In the genomic region with DNA sequence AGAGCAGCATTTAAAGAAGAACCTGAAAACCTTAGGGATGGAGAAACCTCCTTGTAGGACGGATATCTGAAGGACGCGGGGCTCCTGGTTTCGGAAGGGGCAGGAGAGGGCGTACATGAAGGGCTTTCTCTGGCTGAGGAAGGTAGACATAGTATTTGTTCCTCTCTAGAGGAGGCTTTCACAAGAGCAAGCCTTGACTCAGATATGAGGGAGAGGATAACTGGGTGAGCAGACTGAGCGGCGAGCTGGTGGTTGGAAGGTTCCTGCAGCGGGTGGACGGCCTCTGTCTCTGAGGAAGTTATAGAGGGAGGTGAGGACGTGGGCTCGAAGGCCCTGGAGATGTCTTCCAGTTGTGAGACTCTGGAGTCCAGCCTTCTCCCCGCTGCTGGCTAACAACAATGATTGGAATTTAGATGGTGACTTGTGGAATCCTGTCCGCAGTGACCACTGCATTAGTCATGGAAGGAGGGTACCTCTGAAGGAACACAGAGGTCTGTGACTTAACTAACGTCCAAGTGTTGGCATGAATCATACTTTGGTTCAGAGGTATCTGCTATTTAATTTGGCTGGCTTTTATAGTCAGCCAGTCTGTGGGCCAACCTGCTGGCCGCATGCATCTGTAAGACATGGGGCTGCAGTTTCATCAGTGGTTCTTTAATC, we compare ENCODE assay signal across 13 cellular contexts.
A peak's percentile ranks its signal among the peaks of the same experiment; 100 is the strongest.
DNase-seq lines count a peak whose midpoint lies in the region; ATAC-seq and TF ChIP-seq lines count a peak whose summit lies in the region.
"Had no signal": no experiment of that assay in that cellular context is flagged by ENCODE, and none has a peak within 500 bp of the region (broad histone marks: within the 10 kb centered on the region; RNA-seq: fewer than 3 reads in every experiment).

No MANE protein-coding gene starts in this region.

- H3K4me3 ChIP-seq in BJ (ENCODE audit: low read depth, low read length) = no peak overlapping the region
- H3K4me3 ChIP-seq in MG63 = no peak overlapping the region
- no peak overlapping the region for H3K4me3 ChIP-seq in mammary epithelial cell (replicated peaks in 1 of 3; ENCODE audit: insufficient read depth in 1 of 3, low read depth in 2 of 3, low read length in 3 of 3)
- no peak overlapping the region for H3K4me3 ChIP-seq in dorsolateral prefrontal cortex
- H3K4me3 ChIP-seq: lung had no signal

- H3K9ac ChIP-seq in mammary epithelial cell (ENCODE audit: insufficient read depth, low read length) = peak overlapping the region; percentile 68

- H3K9me3 ChIP-seq in MG63 = no peaks in the 10 kb centered on the region
- no peaks in the 10 kb centered on the region for H3K9me3 ChIP-seq in mammary epithelial cell (replicated peaks; ENCODE audit: insufficient read depth, low read length)

- H3K4me1 ChIP-seq in mammary epithelial cell (ENCODE audit: insufficient read depth, low read length) = peaks cover 56% of the 10 kb centered on the region

- no peak for ATAC-seq in activated CD8-positive, alpha-beta T cell treated with anti-CD3 and anti-CD28 coated beads for 36 hours

- DNase-seq in BJ (ENCODE audit: low read depth) = peak; percentile 97
- DNase-seq in MG63 = peak; percentile 93
- DNase-seq in mammary epithelial cell = peak; percentile 99
- DNase-seq in lung microvascular endothelial cell (ENCODE audit: low read depth in 2 of 2) = peak; percentile 56 to 97
- DNase-seq in activated CD8-positive, alpha-beta T cell treated with anti-CD3 and anti-CD28 coated beads for 36 hours = no peak
- DNase-seq in activated effector memory CD4-positive, alpha-beta T cell treated with anti-CD3 and anti-CD28 coated beads, Interleukin-2, amount 50 U/mL, for 16 hours = no peak
- DNase-seq in central memory CD4-positive, alpha-beta T cell = no peak
- no peak for DNase-seq in dorsolateral prefrontal cortex
- DNase-seq: cortex of kidney; NCI-H1048; stimulated activated CD4-positive, alpha-beta T cell treated with anti-CD3 and anti-CD28 coated beads, Interleukin-15, amount 100 ng/mL, for 24 hours; substantia nigra had no signal

- intact Hi-C loops in mammary epithelial cell (cut with micrococcal nuclease) (loop anchor here (1.0 to 5.0 kb wide), 6 partner anchors 24 to 145 kb away; no protein-coding TSS in a partner anchor), dorsolateral prefrontal cortex (cut with DNase I) (no loop called here)
- intact Hi-C loops in activated CD8-positive, alpha-beta T cell treated with anti-CD3 and anti-CD28 coated beads for 36 hours (cut with micrococcal nuclease) = no loop called here

- CTCF ChIA-PET in BJ (lab: Yijun Ruan, JAX) = interaction anchor here (0.6 to 2.7 kb wide), 6 partner anchors 12 to 145 kb away, joined by 3 to 11 read pairs (median 6); no protein-coding TSS in a partner anchor
- CTCF ChIA-PET in mammary epithelial cell (lab: Charles Lee; ENCODE audit: low non-redundant PET) = interaction anchor here (0.7 kb wide), 1 partner anchor 81 kb away, joined by 6 read pairs; the partner anchor contains the start of gene ASAP2
- CTCF ChIA-PET in activated CD8-positive, alpha-beta T cell treated with anti-CD3 and anti-CD28 coated beads for 36 hours (lab: Charles Lee) = no interaction called here

- no peaks in the 10 kb centered on the region for H3K27me3 ChIP-seq in BJ (ENCODE audit: control insufficient read depth, insufficient read depth, low read length)
- no peaks in the 10 kb centered on the region for H3K27me3 ChIP-seq in MG63
- H3K27me3 ChIP-seq in mammary epithelial cell (ENCODE audit: insufficient read depth, low read length) = no peaks in the 10 kb centered on the region
- no peaks in the 10 kb centered on the region for H3K27me3 ChIP-seq in dorsolateral prefrontal cortex

- no peaks in the 10 kb centered on the region for H3K9me3 Mint-ChIP-seq in activated CD8-positive, alpha-beta T cell treated with anti-CD3 and anti-CD28 coated beads for 36 hours

- H3K27ac ChIP-seq in mammary epithelial cell (ENCODE audit: insufficient read depth, low read depth, low read length) (peak overlapping the region; percentile 94), dorsolateral prefrontal cortex (no peak overlapping the region)

- peak overlapping the region; percentile 54 for H3K4me2 ChIP-seq in mammary epithelial cell (ENCODE audit: insufficient read depth, low read depth, low read length)

- H4K20me1 ChIP-seq in mammary epithelial cell (ENCODE audit: insufficient read depth, low read length) = no peaks in the 10 kb centered on the region

- H3K27ac Mint-ChIP-seq in activated CD8-positive, alpha-beta T cell treated with anti-CD3 and anti-CD28 coated beads for 36 hours = no peak overlapping the region

- peaks cover 79% of the 10 kb centered on the region for H3K79me2 ChIP-seq in mammary epithelial cell (ENCODE audit: insufficient read depth, low read length)

- 0 out of 2 replicates have a peak, but pooled peaks have one; percentile 20 for TF ChIP-seq CTCF in BJ (IDR thresholded peaks at IDR 0.05; ENCODE audit: insufficient read depth, low read depth, low read length)
- no peak for TF ChIP-seq CTCF in mammary epithelial cell (conservative IDR thresholded peaks at IDR 0.05 in 1 of 2, IDR thresholded peaks at IDR 0.05 in 1 of 2; ENCODE audit: extremely low read depth in 1 of 2, insufficient read depth in 1 of 2, low read depth in 1 of 2, low read length in 2 of 2)
- no peak for TF ChIP-seq CTCF in activated CD8-positive, alpha-beta T cell treated with anti-CD3 and anti-CD28 coated beads for 36 hours (IDR thresholded peaks at IDR 0.05)
- no peak for TF ChIP-seq CTCF in dorsolateral prefrontal cortex (IDR thresholded peaks at IDR 0.05 in 54 of 56, conservative IDR thresholded peaks at IDR 0.05 in 2 of 56; ENCODE audit: low read depth in 1 of 56, partially characterized antibody in 56 of 56)

- in situ Hi-C loops in mammary epithelial cell (cut with MboI; ENCODE audit: low sequenced_read_pairs in 2 of 2) = no loop called here

- dilution Hi-C loops in mammary epithelial cell (cut with HindIII; ENCODE audit: low sequenced_read_pairs) = no loop called here

- POLR2A ChIA-PET in BJ (lab: Charles Lee) = interaction anchor here (0.9 kb wide), 1 partner anchor 51 kb away, joined by 3 read pairs; no protein-coding TSS in a partner anchor
- POLR2A ChIA-PET in activated CD8-positive, alpha-beta T cell treated with anti-CD3 and anti-CD28 coated beads for 36 hours (lab: Charles Lee) = no interaction called here

- no peak overlapping the region for H2AFZ ChIP-seq in mammary epithelial cell (ENCODE audit: low read depth, low read length)

- H3K4me1 Mint-ChIP-seq in activated CD8-positive, alpha-beta T cell treated with anti-CD3 and anti-CD28 coated beads for 36 hours (ENCODE audit: low read depth) = no peaks in the 10 kb centered on the region

- 0 out of 2 replicates have a peak, but pooled peaks cover 1% of the 10 kb centered on the region for H3K36me3 ChIP-seq in BJ (ENCODE audit: control insufficient read depth, insufficient read depth, low read length)
- peaks cover 36% of the 10 kb centered on the region for H3K36me3 ChIP-seq in MG63
- H3K36me3 ChIP-seq in mammary epithelial cell (ENCODE audit: insufficient read depth, low read length) = peaks cover 9% of the 10 kb centered on the region

- peaks cover 4% of the 10 kb centered on the region for H3K27me3 Mint-ChIP-seq in activated CD8-positive, alpha-beta T cell treated with anti-CD3 and anti-CD28 coated beads for 36 hours

- WGBS in mammary epithelial cell (ENCODE audit: low coverage, missing lambda C conversion rate) = 29% methylated on average over 14 of the region's 15 CpGs

- no TSS peak for BruUV-seq in mammary epithelial cell (replicated peaks; lab: Mats Ljungman, UMichigan)

- H3K36me3 Mint-ChIP-seq in activated CD8-positive, alpha-beta T cell treated with anti-CD3 and anti-CD28 coated beads for 36 hours (ENCODE audit: low read depth) = no peaks in the 10 kb centered on the region

- H3K4me3 Mint-ChIP-seq in activated CD8-positive, alpha-beta T cell treated with anti-CD3 and anti-CD28 coated beads for 36 hours = no peak overlapping the region

Comparison
In these comparisons a context has a peak if more than half of its experiments do, and no peak if none do; other contexts are left out.
1. DNase-seq: peak in BJ (single experiment), MG63 (single experiment), mammary epithelial cell (single experiment) and lung microvascular endothelial cell (2 of 2); none in activated CD8-positive, alpha-beta T cell treated with anti-CD3 and anti-CD28 coated beads for 36 hours (single experiment), activated effector memory CD4-positive, alpha-beta T cell treated with anti-CD3 and anti-CD28 coated beads, Interleukin-2, amount 50 U/mL, for 16 hours (single experiment), central memory CD4-positive, alpha-beta T cell (single experiment) and dorsolateral prefrontal cortex (0 of 10).